Comparison of ENCODE assay signal across 1 cellular context in genomic region chr4:72569719-72570235, GRCh38.
TF ChIP-seq lines count a peak whose summit lies in the region.

No MANE protein-coding gene starts in this region.

TF ChIP-seq in HepG2, 621 proteins besides CTCF, POLR2A, EP300 and RAD21 (continued from another document):
- TF ChIP-seq, protein P1, sequence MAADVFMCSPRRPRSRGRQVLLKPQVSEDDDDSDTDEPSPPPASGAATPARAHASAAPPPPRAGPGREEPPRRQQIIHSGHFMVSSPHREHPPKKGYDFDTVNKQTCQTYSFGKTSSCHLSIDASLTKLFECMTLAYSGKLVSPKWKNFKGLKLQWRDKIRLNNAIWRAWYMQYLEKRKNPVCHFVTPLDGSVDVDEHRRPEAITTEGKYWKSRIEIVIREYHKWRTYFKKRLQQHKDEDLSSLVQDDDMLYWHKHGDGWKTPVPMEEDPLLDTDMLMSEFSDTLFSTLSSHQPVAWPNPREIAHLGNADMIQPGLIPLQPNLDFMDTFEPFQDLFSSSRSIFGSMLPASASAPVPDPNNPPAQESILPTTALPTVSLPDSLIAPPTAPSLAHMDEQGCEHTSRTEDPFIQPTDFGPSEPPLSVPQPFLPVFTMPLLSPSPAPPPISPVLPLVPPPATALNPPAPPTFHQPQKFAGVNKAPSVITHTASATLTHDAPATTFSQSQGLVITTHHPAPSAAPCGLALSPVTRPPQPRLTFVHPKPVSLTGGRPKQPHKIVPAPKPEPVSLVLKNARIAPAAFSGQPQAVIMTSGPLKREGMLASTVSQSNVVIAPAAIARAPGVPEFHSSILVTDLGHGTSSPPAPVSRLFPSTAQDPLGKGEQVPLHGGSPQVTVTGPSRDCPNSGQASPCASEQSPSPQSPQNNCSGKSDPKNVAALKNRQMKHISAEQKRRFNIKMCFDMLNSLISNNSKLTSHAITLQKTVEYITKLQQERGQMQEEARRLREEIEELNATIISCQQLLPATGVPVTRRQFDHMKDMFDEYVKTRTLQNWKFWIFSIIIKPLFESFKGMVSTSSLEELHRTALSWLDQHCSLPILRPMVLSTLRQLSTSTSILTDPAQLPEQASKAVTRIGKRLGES (CRISPR knock-in tag; IDR thresholded peaks at IDR 0.05; ENCODE audit: borderline replicate concordance), result no peak
- no peak for TF ChIP-seq ZNF30 (CRISPR knock-in tag; IDR thresholded peaks at IDR 0.05)
- TF ChIP-seq ISL2 (CRISPR knock-in tag; IDR thresholded peaks at IDR 0.05), result no peak
- no peak for TF ChIP-seq NFE2 (CRISPR knock-in tag; IDR thresholded peaks at IDR 0.05)
- TF ChIP-seq CENPT (CRISPR knock-in tag; IDR thresholded peaks at IDR 0.05; ENCODE audit: low read depth), result no peak
- TF ChIP-seq KAT7 (CRISPR knock-in tag; IDR thresholded peaks at IDR 0.05; ENCODE audit: borderline replicate concordance), result no peak
- no peak for TF ChIP-seq PRPF4 (IDR thresholded peaks at IDR 0.05; ENCODE audit: low read depth, low read length, poor library complexity, severe bottlenecking)
- no peak for TF ChIP-seq ARNT (IDR thresholded peaks at IDR 0.05)
- no peak for TF ChIP-seq SRSF9 (IDR thresholded peaks at IDR 0.05; ENCODE audit: borderline replicate concordance, insufficient read depth, low read depth, low read length, poor library complexity, severe bottlenecking)
- TF ChIP-seq ZNF501 (CRISPR knock-in tag; IDR thresholded peaks at IDR 0.05), result no peak
- no peak for TF ChIP-seq SRSF4 (IDR thresholded peaks at IDR 0.05; ENCODE audit: low read depth, low read length, poor library complexity, severe bottlenecking)
- TF ChIP-seq, protein P2, sequence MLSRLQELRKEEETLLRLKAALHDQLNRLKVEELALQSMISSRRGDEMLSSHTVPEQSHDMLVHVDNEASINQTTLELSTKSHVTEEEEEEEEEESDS (CRISPR knock-in tag; IDR thresholded peaks at IDR 0.05; ENCODE audit: borderline replicate concordance), result no peak
